In the genomic region with DNA sequence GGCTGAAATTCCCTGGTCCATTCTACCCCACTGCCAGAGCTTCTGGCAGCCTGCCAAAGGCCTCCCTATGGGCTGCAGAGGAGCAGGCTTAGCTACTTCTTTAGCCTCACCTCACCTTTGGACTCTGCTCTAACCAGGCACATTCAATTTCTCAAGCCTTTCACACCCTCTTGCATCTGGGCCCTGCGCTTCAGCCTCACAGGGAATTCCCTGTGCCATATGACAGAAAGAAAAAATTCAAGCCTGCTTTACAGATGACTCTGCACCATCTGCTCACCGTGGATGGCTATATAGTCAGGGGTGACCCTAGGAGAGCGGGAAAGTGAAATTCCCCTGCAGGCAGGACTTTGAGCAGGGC, we compare ENCODE assay signal across 9 cellular contexts.
DNase-seq lines count a peak whose midpoint lies in the region; ATAC-seq and TF ChIP-seq lines count a peak whose summit lies in the region.
"Had no signal": no experiment of that assay in that cellular context is flagged by ENCODE, and none has a peak within 500 bp of the region (broad histone marks: within the 10 kb centered on the region; RNA-seq: fewer than 3 reads in every experiment).

No MANE protein-coding gene starts in this region.

- no peak overlapping the region for H3K4me3 ChIP-seq in colonic mucosa
- H3K4me3 ChIP-seq in stomach = no peak overlapping the region
- H3K4me3 ChIP-seq: BLaER1 treated with 17β-estradiol and CSF1 and Interleukin-3, amounts not matched to agents 10 nM and 100 nM had no signal

- CTCF ChIA-PET in activated CD8-positive, alpha-beta T cell treated with anti-CD3 and anti-CD28 coated beads for 36 hours (lab: Charles Lee) = no interaction called here
- CTCF ChIA-PET in activated CD8-positive, alpha-beta T cell treated with anti-CD3 and anti-CD28 coated beads, Interleukin-2, amount 10 ng/mL, durations not matched to agents 7 days and 5 days (lab: Charles Lee) = interaction anchor here (1.2 to 1.5 kb wide), 2 partner anchors 12 to 54 kb away, joined by 3 to 6 read pairs; no protein-coding TSS in a partner anchor

- peak overlapping the region in 1 of 2 donors; percentile 48 for H3K9ac ChIP-seq in colonic mucosa (ENCODE audit: low read depth in 2 of 2, low read length in 2 of 2)
- H3K9ac ChIP-seq: BLaER1 treated with 17β-estradiol and CSF1 and Interleukin-3, amounts not matched to agents 10 nM and 100 nM had no signal

- TF ChIP-seq CTCF in activated CD8-positive, alpha-beta T cell treated with anti-CD3 and anti-CD28 coated beads for 36 hours (IDR thresholded peaks at IDR 0.05) = no peak
- no peak for TF ChIP-seq CTCF in colonic mucosa (IDR thresholded peaks at IDR 0.05)
- TF ChIP-seq CTCF in stomach (IDR thresholded peaks at IDR 0.05) = no peak

- H3K36me3 Mint-ChIP-seq in activated CD8-positive, alpha-beta T cell treated with anti-CD3 and anti-CD28 coated beads for 36 hours (ENCODE audit: low read depth) = peaks cover 13% of the 10 kb centered on the region
- peaks cover 11% of the 10 kb centered on the region for H3K36me3 Mint-ChIP-seq in activated CD8-positive, alpha-beta T cell treated with anti-CD3 and anti-CD28 coated beads, Interleukin-2, amount 10 ng/mL, durations not matched to agents 7 days and 5 days (ENCODE audit: low read depth)

- peak overlapping the region; percentile 58 for H3K27ac ChIP-seq in colonic mucosa
- H3K27ac ChIP-seq in stomach = peak overlapping the region in 4 of 5 donors; percentile 30 to 72 (median 56)
- H3K27ac ChIP-seq: BLaER1 treated with 17β-estradiol and CSF1 and Interleukin-3, amounts not matched to agents 10 nM and 100 nM had no signal

- no peak for TF ChIP-seq POLR2A in stomach (IDR thresholded peaks at IDR 0.05)

- peaks cover 7% of the 10 kb centered on the region for H3K27me3 Mint-ChIP-seq in activated CD8-positive, alpha-beta T cell treated with anti-CD3 and anti-CD28 coated beads for 36 hours
- peaks cover 8% of the 10 kb centered on the region for H3K27me3 Mint-ChIP-seq in activated CD8-positive, alpha-beta T cell treated with anti-CD3 and anti-CD28 coated beads, Interleukin-2, amount 10 ng/mL, durations not matched to agents 7 days and 5 days (ENCODE audit: low read depth)

- peaks cover 20% of the 10 kb centered on the region for H3K9me3 Mint-ChIP-seq in activated CD8-positive, alpha-beta T cell treated with anti-CD3 and anti-CD28 coated beads for 36 hours
- H3K9me3 Mint-ChIP-seq in activated CD8-positive, alpha-beta T cell treated with anti-CD3 and anti-CD28 coated beads, Interleukin-2, amount 10 ng/mL, durations not matched to agents 7 days and 5 days (ENCODE audit: insufficient read depth) = peaks cover 13% of the 10 kb centered on the region

- no peak for TF ChIP-seq EP300 in stomach (IDR thresholded peaks at IDR 0.05)

- peaks cover 4% of the 10 kb centered on the region for H3K4me1 ChIP-seq in colonic mucosa
- peaks cover 10 to 21% (median 18%) of the 10 kb centered on the region in 4 donors for H3K4me1 ChIP-seq in stomach

- H3K36me3 ChIP-seq in colonic mucosa (no peaks in the 10 kb centered on the region), stomach (peaks cover 0 to 5% (median 2%) of the 10 kb centered on the region in 4 donors)
- H3K36me3 ChIP-seq: BLaER1 treated with 17β-estradiol and CSF1 and Interleukin-3, amounts not matched to agents 10 nM and 100 nM had no signal

- no peak overlapping the region for H3K4me3 Mint-ChIP-seq in activated CD8-positive, alpha-beta T cell treated with anti-CD3 and anti-CD28 coated beads for 36 hours
- H3K4me3 Mint-ChIP-seq in activated CD8-positive, alpha-beta T cell treated with anti-CD3 and anti-CD28 coated beads, Interleukin-2, amount 10 ng/mL, durations not matched to agents 7 days and 5 days = no peak overlapping the region

- POLR2A ChIA-PET in activated CD8-positive, alpha-beta T cell treated with anti-CD3 and anti-CD28 coated beads for 36 hours (lab: Charles Lee) = no interaction called here
- POLR2A ChIA-PET in activated CD8-positive, alpha-beta T cell treated with anti-CD3 and anti-CD28 coated beads, Interleukin-2, amount 10 ng/mL, durations not matched to agents 7 days and 5 days (lab: Charles Lee) = no interaction called here

- H3K27me3 ChIP-seq in colonic mucosa (no peaks in the 10 kb centered on the region), stomach (no peaks in the 10 kb centered on the region)
- H3K27me3 ChIP-seq: BLaER1 treated with 17β-estradiol and CSF1 and Interleukin-3, amounts not matched to agents 10 nM and 100 nM had no signal

- intact Hi-C loops in activated CD8-positive, alpha-beta T cell treated with anti-CD3 and anti-CD28 coated beads for 36 hours (cut with micrococcal nuclease) = no loop called here
- intact Hi-C loops in colonic mucosa (cut with DNase I) = no loop called here
- intact Hi-C loops in stomach (cut with DNase I; ENCODE audit: low total_unique reads) = no loop called here

- H3K4me1 Mint-ChIP-seq in activated CD8-positive, alpha-beta T cell treated with anti-CD3 and anti-CD28 coated beads for 36 hours (ENCODE audit: low read depth) = peaks cover 21% of the 10 kb centered on the region
- peaks cover 13% of the 10 kb centered on the region for H3K4me1 Mint-ChIP-seq in activated CD8-positive, alpha-beta T cell treated with anti-CD3 and anti-CD28 coated beads, Interleukin-2, amount 10 ng/mL, durations not matched to agents 7 days and 5 days (ENCODE audit: low read depth)

- H3K27ac Mint-ChIP-seq in activated CD8-positive, alpha-beta T cell treated with anti-CD3 and anti-CD28 coated beads for 36 hours = no peak overlapping the region
- no peak overlapping the region for H3K27ac Mint-ChIP-seq in activated CD8-positive, alpha-beta T cell treated with anti-CD3 and anti-CD28 coated beads, Interleukin-2, amount 10 ng/mL, durations not matched to agents 7 days and 5 days

- DNase-seq in activated CD8-positive, alpha-beta T cell treated with anti-CD3 and anti-CD28 coated beads for 36 hours = no peak
- no peak for DNase-seq in activated CD8-positive, alpha-beta T cell treated with anti-CD3 and anti-CD28 coated beads, Interleukin-2, amount 10 ng/mL, durations not matched to agents 7 days and 5 days
- peak; percentile 89 for DNase-seq in colonic mucosa
- peak; percentile 89 for DNase-seq in stomach
- DNase-seq in A172 (ENCODE audit: low spot score) = no peak
- DNase-seq in stimulated activated CD4-positive, alpha-beta T cell treated with anti-CD3 and anti-CD28 coated beads, Interleukin-4, amount 100 ng/mL, for 1 hour = no peak
- no peak for DNase-seq in NCI-H146 (lab: John Stamatoyannopoulos, UW)

- WGBS in stomach, 5 donors = 42 to 65% (median 49%) methylated on average over 3 of the region's 3 CpGs

- H3K9me3 ChIP-seq in colonic mucosa = no peaks in the 10 kb centered on the region
- peaks cover 0 to 26% (median 17%) of the 10 kb centered on the region in 4 donors for H3K9me3 ChIP-seq in stomach

- peak; percentile 14 for ATAC-seq in activated CD8-positive, alpha-beta T cell treated with anti-CD3 and anti-CD28 coated beads for 36 hours
- ATAC-seq in activated CD8-positive, alpha-beta T cell treated with anti-CD3 and anti-CD28 coated beads, Interleukin-2, amount 10 ng/mL, durations not matched to agents 7 days and 5 days = no peak
- peak; percentile 47 for ATAC-seq in HG03520 (IDR thresholded peaks at IDR 0.05; ENCODE audit: unreplicated experiment)

Comparison
In these comparisons a context has a peak if more than half of its experiments do, and no peak if none do; other contexts are left out.
1. DNase-seq: peak in colonic mucosa (single experiment) and stomach (single experiment); none in activated CD8-positive, alpha-beta T cell treated with anti-CD3 and anti-CD28 coated beads for 36 hours (single experiment), activated CD8-positive, alpha-beta T cell treated with anti-CD3 and anti-CD28 coated beads, Interleukin-2, amount 10 ng/mL, durations not matched to agents 7 days and 5 days (single experiment), A172 (single experiment), stimulated activated CD4-positive, alpha-beta T cell treated with anti-CD3 and anti-CD28 coated beads, Interleukin-4, amount 100 ng/mL, for 1 hour (single experiment) and NCI-H146 (single experiment).